Comparison of ENCODE assay signal across 16 cellular contexts in the genomic region with DNA sequence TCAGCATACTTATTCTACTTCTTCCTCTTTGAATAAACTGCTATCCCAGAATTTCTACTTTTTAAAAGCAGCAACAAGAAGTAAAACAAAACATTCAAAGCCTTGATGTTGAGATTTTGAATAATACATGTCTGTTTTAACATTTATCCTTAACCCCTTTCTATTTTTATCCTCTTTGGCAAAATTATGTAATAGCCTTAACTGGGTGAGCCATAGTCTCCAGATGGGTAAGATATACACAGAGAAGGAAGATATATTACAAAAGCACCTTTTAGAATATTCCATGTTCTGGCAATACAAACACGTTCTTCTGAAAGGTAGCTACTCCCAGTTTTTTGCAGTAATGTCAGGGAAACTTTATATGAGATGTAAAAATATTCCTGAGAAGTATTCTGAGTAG.
DNase-seq lines count a peak whose midpoint lies in the region; ATAC-seq, FAIRE-seq and TF ChIP-seq lines count a peak whose summit lies in the region.
"Had no signal": no experiment of that assay in that cellular context is flagged by ENCODE, and none has a peak within 500 bp of the region (broad histone marks: within the 10 kb centered on the region; RNA-seq: fewer than 3 reads in every experiment).

No MANE protein-coding gene starts in this region.

- H3K36me3 ChIP-seq in rectal smooth muscle tissue (ENCODE audit: control insufficient read depth, insufficient read depth, low read length) (no peaks in the 10 kb centered on the region), testis (ENCODE audit: low read depth, missing control alignments) (no peaks in the 10 kb centered on the region)
- H3K36me3 ChIP-seq: neural progenitor cell had no signal

- H3K9ac ChIP-seq in rectal smooth muscle tissue (ENCODE audit: low read length), result no peak overlapping the region
- H3K9ac ChIP-seq: neural progenitor cell had no signal

- TF ChIP-seq CTCF in testis (IDR thresholded peaks at IDR 0.05), result no peak

- H3K27me3 Mint-ChIP-seq in stimulated activated naive CD8-positive, alpha-beta T cell treated with anti-CD3 and anti-CD28 coated beads, Interleukin-15, Interleukin-2, amounts not matched to agents 100 ng/mL and 50 ng/mL, for 24 hours, result no peaks in the 10 kb centered on the region
- H3K27me3 Mint-ChIP-seq: stimulated activated naive CD8-positive, alpha-beta T cell treated with anti-CD3 and anti-CD28 coated beads, Interleukin-15, amount 100 ng/mL, for 72 hours had no signal

- no peak for TF ChIP-seq POLR2A in testis (IDR thresholded peaks at IDR 0.05)

- no peaks in the 10 kb centered on the region for H3K9me3 ChIP-seq in testis

- H3K36me3 Mint-ChIP-seq in stimulated activated naive CD8-positive, alpha-beta T cell treated with anti-CD3 and anti-CD28 coated beads, Interleukin-15, Interleukin-2, amounts not matched to agents 100 ng/mL and 50 ng/mL, for 24 hours (ENCODE audit: low read depth), result peaks cover 61% of the 10 kb centered on the region

- FAIRE-seq in endometrium (lab: Jason Lieb, UNC), result peak; percentile 54

- H3K9me3 Mint-ChIP-seq in stimulated activated naive CD8-positive, alpha-beta T cell treated with anti-CD3 and anti-CD28 coated beads, Interleukin-15, Interleukin-2, amounts not matched to agents 100 ng/mL and 50 ng/mL, for 24 hours, result no peaks in the 10 kb centered on the region
- H3K9me3 Mint-ChIP-seq: neural progenitor cell; stimulated activated naive CD8-positive, alpha-beta T cell treated with anti-CD3 and anti-CD28 coated beads, Interleukin-15, amount 100 ng/mL, for 72 hours had no signal

- no peak overlapping the region for H3K4me3 ChIP-seq in rectal smooth muscle tissue (ENCODE audit: low read length)
- no peak overlapping the region for H3K4me3 ChIP-seq in testis
- H3K4me3 ChIP-seq: neural progenitor cell, skin epidermis had no signal

- no peaks in the 10 kb centered on the region for H3K27me3 ChIP-seq in rectal smooth muscle tissue (ENCODE audit: control insufficient read depth, insufficient read depth, low read length)
- no peaks in the 10 kb centered on the region for H3K27me3 ChIP-seq in testis
- H3K27me3 ChIP-seq: neural progenitor cell had no signal

- H3K27ac ChIP-seq in rectal smooth muscle tissue (ENCODE audit: low read depth, low read length), result peak overlapping the region; percentile 54
- no peak overlapping the region for H3K27ac ChIP-seq in testis
- H3K27ac ChIP-seq: neural progenitor cell had no signal

- DNase-seq in stimulated activated naive CD8-positive, alpha-beta T cell treated with anti-CD3 and anti-CD28 coated beads, Interleukin-15, Interleukin-2, amounts not matched to agents 100 U/mL and 50 U/mL, for 24 hours, result no peak
- no peak for DNase-seq in activated CD4-positive, CD25-positive, alpha-beta regulatory T cell treated with anti-CD3 and anti-CD28 coated beads, Interleukin-2, amount 50 U/mL, for 72 hours
- DNase-seq in NCI-H2081 (lab: John Stamatoyannopoulos, UW), result no peak
- no peak for DNase-seq in testis
- DNase-seq in SKM-1 (lab: John Stamatoyannopoulos, UW; ENCODE audit: unreplicated experiment), result no peak
- DNase-seq: activated gamma-delta T cell treated with Interleukin-2 at 50 U/mL for 16 hours; NCI-H2107; NCI-H774; stimulated activated naive CD8-positive, alpha-beta T cell treated with anti-CD3 and anti-CD28 coated beads, Interleukin-15, amount 100 ng/mL, for 72 hours; SW 1271 had no signal

- H3K27ac Mint-ChIP-seq in stimulated activated naive CD8-positive, alpha-beta T cell treated with anti-CD3 and anti-CD28 coated beads, Interleukin-15, Interleukin-2, amounts not matched to agents 100 ng/mL and 50 ng/mL, for 24 hours, result peak overlapping the region; percentile 45
- H3K27ac Mint-ChIP-seq: neural progenitor cell had no signal

- H3K4me3 Mint-ChIP-seq in stimulated activated naive CD8-positive, alpha-beta T cell treated with anti-CD3 and anti-CD28 coated beads, Interleukin-15, Interleukin-2, amounts not matched to agents 100 ng/mL and 50 ng/mL, for 24 hours, result no peak overlapping the region
- H3K4me3 Mint-ChIP-seq: neural progenitor cell; stimulated activated naive CD8-positive, alpha-beta T cell treated with anti-CD3 and anti-CD28 coated beads, Interleukin-15, amount 100 ng/mL, for 72 hours had no signal

- H3K4me1 Mint-ChIP-seq in stimulated activated naive CD8-positive, alpha-beta T cell treated with anti-CD3 and anti-CD28 coated beads, Interleukin-15, Interleukin-2, amounts not matched to agents 100 ng/mL and 50 ng/mL, for 24 hours (ENCODE audit: low read depth), result peaks cover 64% of the 10 kb centered on the region

- whole genome bisulfite sequencing in testis, 2 donors, result 49 to 55% methylated on average over 1 of the region's 1 CpG

- ATAC-seq in stimulated activated naive CD8-positive, alpha-beta T cell treated with anti-CD3 and anti-CD28 coated beads, Interleukin-15, Interleukin-2, amounts not matched to agents 100 U/mL and 50 U/mL, for 24 hours, result no peak
- ATAC-seq: Panc1; stimulated activated naive CD8-positive, alpha-beta T cell treated with anti-CD3 and anti-CD28 coated beads, Interleukin-15, amount 100 ng/mL, for 72 hours had no signal

- peaks cover 34% of the 10 kb centered on the region for H3K4me1 ChIP-seq in rectal smooth muscle tissue (ENCODE audit: control insufficient read depth, insufficient read depth, low read length)
- H3K4me1 ChIP-seq in testis, result peaks cover 7% of the 10 kb centered on the region

- intact Hi-C loops in testis (cut with DNase I; ENCODE audit: low total_unique reads), result no loop called here
